ENCODE assay signal across 1 cellular context in the genomic region with DNA sequence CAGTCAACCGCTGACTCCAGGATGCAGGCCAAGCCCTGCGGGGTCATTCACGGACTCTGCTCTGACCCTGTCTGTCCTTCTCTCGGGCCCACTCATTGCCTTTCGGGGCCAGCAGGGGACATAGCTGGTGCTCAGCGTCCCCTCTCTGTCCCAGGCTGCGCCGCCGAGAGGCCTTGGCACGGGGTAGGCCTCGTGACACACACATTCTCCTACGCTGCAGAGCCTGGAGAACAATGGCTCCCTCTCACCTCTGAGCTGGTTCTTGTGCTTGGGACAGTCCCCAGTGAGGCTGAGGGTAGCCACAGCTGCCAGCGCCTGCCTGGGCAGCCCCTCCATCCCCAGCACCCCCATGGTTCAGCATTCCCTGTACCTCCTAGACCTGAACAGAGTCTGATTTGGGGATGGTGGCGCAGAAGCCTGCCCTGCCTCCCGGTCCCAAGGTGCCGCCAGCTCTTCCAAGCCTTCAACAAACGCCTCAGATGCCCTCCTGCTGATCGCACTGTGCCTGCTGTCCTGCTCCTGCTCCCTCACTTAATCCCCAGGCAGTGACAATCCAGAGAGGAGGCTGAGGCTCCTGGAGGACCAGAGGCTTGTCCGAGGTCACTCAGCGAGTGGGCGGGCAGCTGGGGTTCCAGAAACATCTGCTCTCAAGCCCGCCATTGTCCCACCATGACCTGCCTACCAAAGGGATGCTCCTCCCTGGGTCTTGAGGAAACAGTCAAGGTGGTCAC.
TF ChIP-seq lines count a peak whose summit lies in the region.

No MANE protein-coding gene starts in this region.

TF ChIP-seq in H1, 55 proteins besides CTCF, POLR2A, EP300 and RAD21:
- TF ChIP-seq GABPA (IDR thresholded peaks at IDR 0.05; ENCODE audit: borderline replicate concordance, insufficient read depth, low read length) (no peak), NRF1 (IDR thresholded peaks at IDR 0.05; ENCODE audit: low read depth, low read length) (no peak), USF2 (IDR thresholded peaks at IDR 0.05; ENCODE audit: low read length) (no peak), YY1 (IDR thresholded peaks at IDR 0.05; ENCODE audit: low read depth, low read length) (no peak), ZNF274 (IDR thresholded peaks at IDR 0.05; ENCODE audit: borderline replicate concordance, extremely low read depth, low read length) (no peak), RBBP5 (IDR thresholded peaks at IDR 0.05; ENCODE audit: borderline replicate concordance, low read depth, low read length) (no peak), E2F6 (IDR thresholded peaks at IDR 0.05) (no peak), HDAC2 (IDR thresholded peaks at IDR 0.05; ENCODE audit: borderline replicate concordance in 1 of 2, low read depth in 2 of 2, low read length in 2 of 2) (no peak), GTF2F1 (IDR thresholded peaks at IDR 0.05; ENCODE audit: borderline replicate concordance, low read depth, low read length) (no peak), HDAC6 (IDR thresholded peaks at IDR 0.05; ENCODE audit: low read depth, low read length) (no peak), JUN (IDR thresholded peaks at IDR 0.05; ENCODE audit: low read depth, low read length) (no peak), SIRT6 (IDR thresholded peaks at IDR 0.05; ENCODE audit: low read length) (no peak), CEBPB (IDR thresholded peaks at IDR 0.05; ENCODE audit: low read depth, low read length) (no peak), RFX5 (IDR thresholded peaks at IDR 0.05; ENCODE audit: borderline replicate concordance, low read depth, low read length) (no peak)
